8 cellular contexts compared by ENCODE assay signal in the genomic region with DNA sequence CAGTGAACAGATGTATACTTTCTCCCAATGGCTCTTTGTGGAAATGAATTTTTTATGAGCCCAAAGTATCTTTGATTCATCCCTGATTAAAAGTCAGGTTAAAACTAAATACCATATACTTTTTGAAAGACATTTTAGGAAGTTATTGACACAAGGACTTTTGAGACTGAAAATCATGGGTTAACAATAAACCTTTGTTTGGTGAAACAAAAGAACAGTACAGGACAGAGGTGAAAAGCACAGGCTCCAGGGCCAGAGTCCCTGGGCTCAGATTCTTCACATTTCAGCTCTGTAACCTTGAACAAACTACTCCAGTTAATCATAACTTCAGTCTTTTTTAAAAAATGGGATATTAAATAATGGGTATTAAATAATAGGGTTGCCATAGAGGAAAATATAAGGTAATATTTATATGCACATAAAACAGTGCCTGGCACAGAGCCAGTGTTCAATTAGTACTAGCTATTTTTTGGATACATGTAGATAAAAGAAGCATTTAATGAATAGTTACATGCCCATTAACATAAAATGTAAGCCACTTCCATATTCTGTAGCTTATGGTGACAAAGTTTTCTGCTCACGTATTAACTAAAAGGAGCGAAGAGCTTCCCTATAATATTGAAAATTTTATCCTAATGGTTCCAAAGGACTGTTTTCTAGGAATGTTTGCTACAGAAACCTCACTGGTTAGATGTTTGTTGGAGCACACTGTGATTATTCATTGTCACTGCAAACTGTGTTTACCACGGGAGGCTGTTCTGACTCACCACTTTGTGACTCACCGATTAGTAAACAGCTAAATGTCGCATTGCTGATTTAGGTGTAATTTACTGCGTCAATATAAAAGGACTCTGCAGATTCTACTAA.
A peak's percentile ranks its signal among the peaks of the same experiment; 100 is the strongest.
DNase-seq lines count a peak whose midpoint lies in the region; ATAC-seq and TF ChIP-seq lines count a peak whose summit lies in the region.

No MANE protein-coding gene starts in this region.

- DNase-seq in NCI-H2227 (lab: John Stamatoyannopoulos, UW; ENCODE audit: unreplicated experiment) (peak; percentile 31), dorsolateral prefrontal cortex (peak in 2 of 10 donors; percentile 64 to 65), occipital lobe (lab: John Stamatoyannopoulos, UW) (peak; percentile 5), retina (no peak)
- DNase-seq in activated CD4-positive, alpha-beta T cell treated with anti-CD3 and anti-CD28 coated beads, Interleukin-2, amount 50 U/mL, for 1 hour = no peak

- peak; percentile 47 for ATAC-seq in GM19463 (IDR thresholded peaks at IDR 0.05; ENCODE audit: unreplicated experiment)
- ATAC-seq in HG03521 (IDR thresholded peaks at IDR 0.05; ENCODE audit: unreplicated experiment) = no peak
- ATAC-seq in GM21576 (IDR thresholded peaks at IDR 0.05; ENCODE audit: unreplicated experiment) = no peak

- H3K27ac ChIP-seq in dorsolateral prefrontal cortex = peak overlapping the region in 52 of 59 donors; percentile 1 to 94 (median 70)

- intact Hi-C loops in dorsolateral prefrontal cortex (cut with DNase I) = no loop called here

- H3K4me3 ChIP-seq in dorsolateral prefrontal cortex = peak overlapping the region in 7 of 59 donors; percentile 1 to 38 (median 8)

- no peaks in the 10 kb centered on the region for H3K27me3 ChIP-seq in dorsolateral prefrontal cortex

- TF ChIP-seq CTCF in dorsolateral prefrontal cortex (IDR thresholded peaks at IDR 0.05 in 54 of 56, conservative IDR thresholded peaks at IDR 0.05 in 2 of 56; ENCODE audit: low read depth in 1 of 56, partially characterized antibody in 56 of 56) = no peak

Comparison
In these comparisons a context has a peak if more than half of its experiments do, and no peak if none do; other contexts are left out.
1. DNase-seq: peak in NCI-H2227 (single experiment) and occipital lobe (single experiment); none in activated CD4-positive, alpha-beta T cell treated with anti-CD3 and anti-CD28 coated beads, Interleukin-2, amount 50 U/mL, for 1 hour (single experiment) and retina (single experiment).